9 cellular contexts compared by ENCODE assay signal in the genomic region with DNA sequence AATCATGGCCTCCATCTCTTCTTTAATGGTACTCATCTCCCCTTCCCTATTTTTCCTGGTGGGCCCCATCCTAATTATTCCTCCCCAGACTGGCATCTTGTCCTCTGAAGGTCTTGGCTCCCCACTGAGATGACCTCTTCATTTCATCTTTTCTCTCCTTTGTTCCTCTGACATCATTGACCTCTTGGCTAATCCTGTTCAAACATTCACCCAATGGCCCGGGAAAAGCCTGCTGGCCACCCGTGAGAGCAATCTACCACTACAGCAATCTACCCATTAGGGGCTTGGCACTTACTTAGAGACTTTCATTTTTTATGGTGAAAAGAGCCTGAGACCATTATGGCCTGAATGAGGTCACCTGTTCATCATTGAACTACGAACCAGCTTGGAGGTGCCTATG.
"Had no signal": no experiment of that assay in that cellular context is flagged by ENCODE, and none has a peak within 500 bp of the region (broad histone marks: within the 10 kb centered on the region; RNA-seq: fewer than 3 reads in every experiment).

No MANE protein-coding gene starts in this region.

- H3K9ac ChIP-seq: GM23248 had no signal

- H3K4me1 ChIP-seq: HAP-1 had no signal

- H3K9me3 ChIP-seq: HAP-1 had no signal

- H3K27ac Mint-ChIP-seq: HFFc6 had no signal

- H2AFZ ChIP-seq: GM23248 had no signal

- H3K27ac ChIP-seq: GM23248, HL-60 had no signal

- ATAC-seq: HCT116, K562 had no signal

- H3K9me3 Mint-ChIP-seq: HFFc6 had no signal

- DNase-seq: GM23248, GOT3, H7, HFFc6, IMR-90 had no signal

- H3K4me3 Mint-ChIP-seq: HFFc6 had no signal

- H3K36me3 ChIP-seq: HAP-1 had no signal

- H3K4me3 ChIP-seq: GM23248, HAP-1, K562 had no signal
